Comparison of ENCODE assay signal across 9 cellular contexts in the genomic region with DNA sequence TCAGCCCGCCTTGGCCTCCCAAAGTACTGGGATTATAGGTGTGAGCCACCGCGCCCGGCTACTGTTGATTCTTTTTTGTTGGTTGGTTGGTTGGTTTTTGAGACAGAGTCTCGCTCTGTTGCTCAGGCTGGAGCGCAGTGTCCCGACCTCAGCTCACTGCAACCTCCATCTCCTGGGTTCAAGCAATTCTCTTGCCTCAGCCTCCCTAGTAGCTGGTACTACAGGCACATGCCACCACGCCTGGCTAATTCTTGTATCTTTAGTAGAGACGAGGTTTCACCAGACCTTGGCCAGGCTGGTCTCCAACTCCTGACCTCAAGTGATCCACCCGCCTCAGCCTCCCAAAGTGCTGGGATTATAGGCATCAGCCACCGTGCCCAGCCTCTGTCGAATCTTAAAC. TPM values are rescaled to one million over a fixed set of nuclear protein-coding genes. Genes with fewer than 3 reads are reported as not detected.
"Had no signal": no experiment of that assay in that cellular context is flagged by ENCODE, and none has a peak within 500 bp of the region (broad histone marks: within the 10 kb centered on the region; RNA-seq: fewer than 3 reads in every experiment).

No MANE protein-coding gene starts in this region.

RNA-seq across cellular contexts. Expression of a gene that starts 23.1 kb away (rescaled TPM):
- total RNA-seq: activated B cell treated with CpG ODN at 0.5 μM for 24 hours; activated CD4-positive, alpha-beta memory T cell treated with anti-CD3 and anti-CD28 coated beads for 36 hours; activated CD4-positive, alpha-beta T cell treated with anti-CD3 and anti-CD28 coated beads, Interleukin-2, amount 10 ng/mL, durations not matched to agents 24 days and 14 days; activated CD8-positive, alpha-beta memory T cell treated with anti-CD3 and anti-CD28 coated beads for 36 hours; activated CD8-positive, alpha-beta T cell treated with anti-CD3 and anti-CD28 coated beads for 36 hours; activated naive CD4-positive, alpha-beta T cell treated with anti-CD3 and anti-CD28 coated beads for 36 hours; activated naive CD8-positive, alpha-beta T cell treated with anti-CD3 and anti-CD28 coated beads for 36 hours; activated T-helper 1 cell treated with anti-CD3 and anti-CD28 coated beads, Interleukin-12 subunit alpha, Interleukin-12 subunit beta, Interleukin-2, Interleukin-4 antibody, amounts not matched to agents 30 ng/mL and 10 ng/mL and 1 ng/mL, durations not matched to agents 14 hours and 24 hours and 36 hours; activated T-helper 17 cell treated with anti-CD3 and anti-CD28 coated beads, Interleukin-2, amount 50 U/mL, for 72 hours had no signal
